ENCODE assay signal across 13 cellular contexts in genomic region chr5:77282337-77283027, GRCh38.
A peak's percentile ranks its signal among the peaks of the same experiment; 100 is the strongest.
DNase-seq lines count a peak whose midpoint lies in the region; ATAC-seq and TF ChIP-seq lines count a peak whose summit lies in the region.
"Had no signal": no experiment of that assay in that cellular context is flagged by ENCODE, and none has a peak within 500 bp of the region (broad histone marks: within the 10 kb centered on the region; RNA-seq: fewer than 3 reads in every experiment).

No MANE protein-coding gene starts in this region.

- H3K27ac ChIP-seq in aorta (ENCODE audit: low read depth in 1 of 2, low read length in 2 of 2) = no peak overlapping the region
- H3K27ac ChIP-seq: BLaER1 treated with 17β-estradiol and CSF1 and Interleukin-3, amounts not matched to agents 10 nM and 100 nM had no signal

- POLR2A ChIA-PET in WTC11 (lab: Charles Lee) = interaction anchor here (0.6 kb wide), 1 partner anchor 61 kb away, joined by 12 read pairs; no protein-coding TSS in a partner anchor

- no peaks in the 10 kb centered on the region for H3K36me3 Mint-ChIP-seq in natural killer cell treated with Interleukin-12 subunit alpha and Interleukin-12 subunit beta and Interleukin-15 and Interleukin-18, amount 100 ng/mL, for 72 hours
- no peaks in the 10 kb centered on the region for H3K36me3 Mint-ChIP-seq in natural killer cell
- H3K36me3 Mint-ChIP-seq in WTC11 = no peaks in the 10 kb centered on the region
- H3K36me3 Mint-ChIP-seq: activated naive CD8-positive, alpha-beta T cell; stimulated activated naive B cell treated with anti-CD40 and anti-IgM and Interleukin-4, amounts not matched to agents 10 μg/mL and 1 μg/mL and 100 μg/mL, for 72 hours had no signal

- H3K4me3 Mint-ChIP-seq in natural killer cell treated with Interleukin-12 subunit alpha and Interleukin-12 subunit beta and Interleukin-15 and Interleukin-18, amount 100 ng/mL, for 72 hours = no peak overlapping the region
- no peak overlapping the region for H3K4me3 Mint-ChIP-seq in natural killer cell
- no peak overlapping the region for H3K4me3 Mint-ChIP-seq in WTC11
- H3K4me3 Mint-ChIP-seq: activated naive CD8-positive, alpha-beta T cell; stimulated activated naive B cell treated with anti-CD40 and anti-IgM and Interleukin-4, amounts not matched to agents 10 μg/mL and 1 μg/mL and 100 μg/mL, for 72 hours had no signal

- ATAC-seq in natural killer cell treated with Interleukin-12 subunit alpha and Interleukin-12 subunit beta and Interleukin-15 and Interleukin-18, amount 100 ng/mL, for 72 hours = peak; percentile 38 to 44
- ATAC-seq in natural killer cell (no peak), WTC11 (peak; percentile 87), aorta (ENCODE audit: low FRiP score) (peak; percentile 58), GM19452 (IDR thresholded peaks at IDR 0.05; ENCODE audit: unreplicated experiment) (no peak)
- ATAC-seq: stimulated activated naive B cell treated with anti-CD40 and anti-IgM and Interleukin-4, amounts not matched to agents 10 μg/mL and 1 μg/mL and 100 μg/mL, for 72 hours had no signal

- CTCF ChIA-PET in WTC11 (lab: Charles Lee) = interaction anchor here (1.3 to 1.5 kb wide), 3 partner anchors 26 to 209 kb away, joined by 3 to 4 read pairs (median 4); partner anchors contain the start of gene WDR41

- 41 to 50% methylated on average over 11 of the region's 11 CpGs for WGBS in aorta, 2 donors

- H3K27me3 Mint-ChIP-seq in natural killer cell treated with Interleukin-12 subunit alpha and Interleukin-12 subunit beta and Interleukin-15 and Interleukin-18, amount 100 ng/mL, for 72 hours = peaks cover 9 to 33% of the 10 kb centered on the region in 2 donors
- H3K27me3 Mint-ChIP-seq in natural killer cell (ENCODE audit: low read depth in 2 of 2) (peaks cover 11 to 36% of the 10 kb centered on the region in 2 donors), WTC11 (ENCODE audit: low read depth) (no peaks in the 10 kb centered on the region; the same call in 1 of the 2 replicates)
- H3K27me3 Mint-ChIP-seq: activated naive CD8-positive, alpha-beta T cell; stimulated activated naive B cell treated with anti-CD40 and anti-IgM and Interleukin-4, amounts not matched to agents 10 μg/mL and 1 μg/mL and 100 μg/mL, for 72 hours had no signal

- DNase-seq in natural killer cell treated with Interleukin-12 subunit alpha and Interleukin-12 subunit beta and Interleukin-15 and Interleukin-18, amount 100 ng/mL, for 72 hours (ENCODE audit: low spot score) = no peak
- no peak for DNase-seq in natural killer cell
- peak; percentile 23 for DNase-seq in WTC11 (ENCODE audit: low spot score)
- peak; percentile 27 for DNase-seq in iPS-NIHi11 (ENCODE audit: low spot score)
- peak in 1 of 2 donors; percentile 57 for DNase-seq in aorta
- no peak for DNase-seq in kidney glomerular epithelial cell (lab: John Stamatoyannopoulos, UW)
- no peak for DNase-seq in KG1 (lab: John Stamatoyannopoulos, UW)
- DNase-seq: activated CD4-positive, alpha-beta T cell treated with anti-CD3 and anti-CD28 coated beads, Interleukin-2, amount 50 U/mL, for 4 hours; NCI-H1048; stimulated activated naive B cell treated with anti-CD40 and anti-IgM and Interleukin-4, amounts not matched to agents 10 μg/mL and 1 μg/mL and 100 μg/mL, for 72 hours had no signal

- intact Hi-C loops in natural killer cell (cut with micrococcal nuclease) = no loop called here
- intact Hi-C loops in aorta (cut with DNase I) = no loop called here

- H3K4me3 ChIP-seq in aorta (ENCODE audit: low read length in 2 of 2) = no peak overlapping the region
- H3K4me3 ChIP-seq: BLaER1 treated with 17β-estradiol and CSF1 and Interleukin-3, amounts not matched to agents 10 nM and 100 nM had no signal

- H3K9me3 ChIP-seq in aorta (ENCODE audit: control insufficient read depth, low read length) = no peaks in the 10 kb centered on the region
- H3K9me3 ChIP-seq: BLaER1 treated with 17β-estradiol and CSF1 and Interleukin-3, amounts not matched to agents 10 nM and 100 nM had no signal

- H3K4me1 Mint-ChIP-seq in natural killer cell treated with Interleukin-12 subunit alpha and Interleukin-12 subunit beta and Interleukin-15 and Interleukin-18, amount 100 ng/mL, for 72 hours (ENCODE audit: low read depth in 2 of 2) = no peaks in the 10 kb centered on the region
- H3K4me1 Mint-ChIP-seq in natural killer cell (no peaks in the 10 kb centered on the region), WTC11 (peaks cover 7% of the 10 kb centered on the region)

- no peak for TF ChIP-seq CTCF in natural killer cell (IDR thresholded peaks at IDR 0.05)
- no peak for TF ChIP-seq CTCF in WTC11 (IDR thresholded peaks at IDR 0.05)

- no peak overlapping the region for H3K27ac Mint-ChIP-seq in natural killer cell treated with Interleukin-12 subunit alpha and Interleukin-12 subunit beta and Interleukin-15 and Interleukin-18, amount 100 ng/mL, for 72 hours
- H3K27ac Mint-ChIP-seq in natural killer cell = no peak overlapping the region
- H3K27ac Mint-ChIP-seq in WTC11 = no peak overlapping the region
- H3K27ac Mint-ChIP-seq: activated naive CD8-positive, alpha-beta T cell; stimulated activated naive B cell treated with anti-CD40 and anti-IgM and Interleukin-4, amounts not matched to agents 10 μg/mL and 1 μg/mL and 100 μg/mL, for 72 hours had no signal

- H3K27me3 ChIP-seq in aorta (ENCODE audit: control insufficient read depth in 1 of 2, insufficient read depth in 2 of 2, low read length in 1 of 2) = no peaks in the 10 kb centered on the region
- H3K27me3 ChIP-seq: BLaER1 treated with 17β-estradiol and CSF1 and Interleukin-3, amounts not matched to agents 10 nM and 100 nM had no signal

- H3K36me3 ChIP-seq in aorta (ENCODE audit: control insufficient read depth in 1 of 2, insufficient read depth in 2 of 2, low read length in 1 of 2) = no peaks in the 10 kb centered on the region
- H3K36me3 ChIP-seq: BLaER1 treated with 17β-estradiol and CSF1 and Interleukin-3, amounts not matched to agents 10 nM and 100 nM had no signal

- H3K9me3 Mint-ChIP-seq in natural killer cell treated with Interleukin-12 subunit alpha and Interleukin-12 subunit beta and Interleukin-15 and Interleukin-18, amount 100 ng/mL, for 72 hours = no peaks in the 10 kb centered on the region
- H3K9me3 Mint-ChIP-seq in natural killer cell (no peaks in the 10 kb centered on the region), WTC11 (peaks cover 14% of the 10 kb centered on the region)
- H3K9me3 Mint-ChIP-seq: stimulated activated naive B cell treated with anti-CD40 and anti-IgM and Interleukin-4, amounts not matched to agents 10 μg/mL and 1 μg/mL and 100 μg/mL, for 72 hours had no signal

- H3K4me1 ChIP-seq in aorta (ENCODE audit: control insufficient read depth in 1 of 2, insufficient read depth in 2 of 2, low read length in 2 of 2) = no peaks in the 10 kb centered on the region
- H3K4me1 ChIP-seq: BLaER1 treated with 17β-estradiol and CSF1 and Interleukin-3, amounts not matched to agents 10 nM and 100 nM had no signal

TF ChIP-seq in WTC11, 78 proteins besides CTCF, POLR2A, EP300 and RAD21 (continues in another document):
- no peak for TF ChIP-seq JAZF1 (CRISPR knock-in tag; IDR thresholded peaks at IDR 0.05)
- TF ChIP-seq NR3C1 (CRISPR knock-in tag; conservative IDR thresholded peaks at IDR 0.05; ENCODE audit: low read depth) = no peak
- TF ChIP-seq AR (CRISPR knock-in tag; IDR thresholded peaks at IDR 0.05) = no peak
- no peak for TF ChIP-seq ATF2 (CRISPR knock-in tag; IDR thresholded peaks at IDR 0.05; ENCODE audit: borderline replicate concordance, low read depth)

Comparison
In these comparisons a context has a peak if more than half of its experiments do, and no peak if none do; other contexts are left out.
1. ATAC-seq: peak in natural killer cell treated with Interleukin-12 subunit alpha and Interleukin-12 subunit beta and Interleukin-15 and Interleukin-18, amount 100 ng/mL, for 72 hours (2 of 2), WTC11 (single experiment) and aorta (single experiment); none in natural killer cell (0 of 3) and GM19452 (single experiment).
2. DNase-seq: peak in WTC11 (single experiment) and iPS-NIHi11 (single experiment); none in natural killer cell treated with Interleukin-12 subunit alpha and Interleukin-12 subunit beta and Interleukin-15 and Interleukin-18, amount 100 ng/mL, for 72 hours (single experiment), natural killer cell (single experiment), kidney glomerular epithelial cell (single experiment) and KG1 (single experiment).